Comparison of ENCODE assay signal across 16 cellular contexts in the genomic region with DNA sequence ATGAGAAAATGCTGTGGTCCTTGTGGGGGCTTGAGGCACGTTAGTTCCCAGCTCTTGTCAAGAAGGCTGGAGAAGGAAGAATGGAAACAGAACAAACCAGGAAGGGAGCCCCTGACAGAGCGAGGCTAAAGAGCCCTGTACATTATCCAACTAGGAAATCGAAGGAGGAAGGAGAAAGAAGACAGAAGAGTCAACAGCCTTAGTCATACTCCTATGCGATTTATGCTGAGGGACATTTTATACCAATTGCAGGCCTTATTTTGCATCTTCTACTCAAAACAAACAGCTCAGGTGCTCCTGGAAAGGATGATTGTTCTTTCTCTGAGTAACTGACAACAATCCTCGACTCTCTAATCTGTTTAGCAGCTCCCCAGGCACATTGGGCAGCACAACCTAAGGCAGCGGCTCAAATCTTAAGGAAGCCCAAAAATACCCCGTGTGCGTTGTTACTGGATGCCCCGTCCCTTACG. TPM values are rescaled to one million over a fixed set of nuclear protein-coding genes. Genes with fewer than 3 reads are reported as not detected.
DNase-seq lines count a peak whose midpoint lies in the region; ATAC-seq, FAIRE-seq and TF ChIP-seq lines count a peak whose summit lies in the region.
"Not testable (repeated sequence)": the region's sequence is repeated elsewhere in the genome, so short reads cannot be mapped to it uniquely, and the experiment has no call there.
"Had no signal": no experiment of that assay in that cellular context is flagged by ENCODE, and none has a peak within 500 bp of the region (broad histone marks: within the 10 kb centered on the region; RNA-seq: fewer than 3 reads in every experiment).

No MANE protein-coding gene starts in this region.

- H3K27ac ChIP-seq in breast epithelium = peak overlapping the region; percentile 15 to 63
- peak overlapping the region; percentile 76 to 89 for H3K27ac ChIP-seq in small intestine (ENCODE audit: low read depth in 1 of 2, low read length in 1 of 2)

- not testable (repeated sequence) for H3K27me3 Mint-ChIP-seq in IgD-negative memory B cell; activated CD4-positive, alpha-beta memory T cell treated with anti-CD3 and anti-CD28 coated beads for 36 hours

- ATAC-seq in GM19372 (IDR thresholded peaks at IDR 0.05; ENCODE audit: low read depth, unreplicated experiment) (peak; percentile 8), GM21737 (IDR thresholded peaks at IDR 0.05; ENCODE audit: unreplicated experiment) (peak; percentile 15), HG03045 (IDR thresholded peaks at IDR 0.05; ENCODE audit: unreplicated experiment) (peak; percentile 11)

- TF ChIP-seq CTCF in breast epithelium (IDR thresholded peaks at IDR 0.05) = not testable (repeated sequence)

- H3K27ac Mint-ChIP-seq in IgD-negative memory B cell = peak overlapping the region in 1 of 3 donors; percentile 89
- peak overlapping the region; percentile 52 for H3K27ac Mint-ChIP-seq in activated CD4-positive, alpha-beta memory T cell treated with anti-CD3 and anti-CD28 coated beads for 36 hours

- H3K36me3 Mint-ChIP-seq in IgD-negative memory B cell; activated CD4-positive, alpha-beta memory T cell treated with anti-CD3 and anti-CD28 coated beads for 36 hours: not testable (repeated sequence)

- H3K4me1 Mint-ChIP-seq in IgD-negative memory B cell = peaks cover 6 to 14% (median 6%) of the 10 kb centered on the region in 3 donors
- peaks cover 16% of the 10 kb centered on the region for H3K4me1 Mint-ChIP-seq in activated CD4-positive, alpha-beta memory T cell treated with anti-CD3 and anti-CD28 coated beads for 36 hours (ENCODE audit: low read depth)

- peak; percentile 97 for FAIRE-seq in GM18507 (lab: Jason Lieb, UNC)
- FAIRE-seq in small intestine (lab: Jason Lieb, UNC) = not testable (repeated sequence)

- CTCF ChIA-PET in activated CD4-positive, alpha-beta memory T cell treated with anti-CD3 and anti-CD28 coated beads for 36 hours (lab: Charles Lee) = interaction anchor here (1.1 to 1.2 kb wide), 2 partner anchors 17 to 21 kb away, joined by 3 read pairs; no protein-coding TSS in a partner anchor

- H3K36me3 ChIP-seq in breast epithelium; small intestine (ENCODE audit: control insufficient read depth in 2 of 2, insufficient read depth in 2 of 2, low read length in 2 of 2): not testable (repeated sequence)

- whole genome bisulfite sequencing in small intestine, 3 donors = 33 to 41% (median 38%) methylated on average over 2 to 3 of the region's 10 CpGs

- H3K9me3 Mint-ChIP-seq in IgD-negative memory B cell; activated CD4-positive, alpha-beta memory T cell treated with anti-CD3 and anti-CD28 coated beads for 36 hours: not testable (repeated sequence)

- H3K9me3 ChIP-seq in breast epithelium; small intestine (ENCODE audit: control insufficient read depth, low read depth): not testable (repeated sequence)

- not testable (repeated sequence) for TF ChIP-seq POLR2A in breast epithelium (IDR thresholded peaks at IDR 0.05)

- H3K4me3 Mint-ChIP-seq in IgD-negative memory B cell = peak overlapping the region; percentile 80 to 93 (median 89)
- not testable (repeated sequence) for H3K4me3 Mint-ChIP-seq in activated CD4-positive, alpha-beta memory T cell treated with anti-CD3 and anti-CD28 coated beads for 36 hours

- POLR2A ChIA-PET in activated CD4-positive, alpha-beta memory T cell treated with anti-CD3 and anti-CD28 coated beads for 36 hours (lab: Charles Lee) = interaction anchor here (0.6 kb wide), 1 partner anchor 74 kb away, joined by 3 read pairs; a partner anchor contains a TSS

- not testable (repeated sequence) for DNase-seq in GM18507 (ENCODE audit: extremely low spot score, insufficient read length, low read depth); activated CD4-positive, alpha-beta memory T cell treated with anti-CD3 and anti-CD28 coated beads for 36 hours; breast epithelium (ENCODE audit: low spot score in 2 of 2); small intestine

- H3K4me3 ChIP-seq in breast epithelium = peak overlapping the region in 2 of 3 donors; percentile 33 to 57
- H3K4me3 ChIP-seq in small intestine (ENCODE audit: low read depth in 1 of 2, low read length in 2 of 2) = not testable (repeated sequence)

- H3K27me3 ChIP-seq in breast epithelium; small intestine (ENCODE audit: control insufficient read depth in 2 of 2, insufficient read depth in 2 of 2, low read length in 2 of 2): not testable (repeated sequence)

- H3K4me1 ChIP-seq in breast epithelium; small intestine (ENCODE audit: control insufficient read depth in 2 of 2, insufficient read depth in 1 of 2, low read depth in 1 of 2, low read length in 1 of 2): not testable (repeated sequence)

- intact Hi-C loops in activated CD4-positive, alpha-beta memory T cell treated with anti-CD3 and anti-CD28 coated beads for 36 hours (cut with micrococcal nuclease) = loop anchor here (2.0 kb wide), 1 partner anchor 148 kb away; a partner anchor contains a TSS
- intact Hi-C loops in breast epithelium (cut with DNase I; ENCODE audit: low total_unique reads) = not testable (repeated sequence)

RNA-seq across cellular contexts. Expression of a gene that starts 1.3 kb away (rescaled TPM):
- polyA plus RNA-seq in IgD-negative memory B cell (0.35 TPM), small intestine (1 to 10 TPM; 1.1 to 9.2 (median 4.9) TPM)
- not detected for total RNA-seq in activated CD4-positive, alpha-beta memory T cell treated with anti-CD3 and anti-CD28 coated beads for 36 hours
- 100 to 1,000 TPM in 2 of 3 donors, 1 to 10 TPM in 1; 7.5 to 567 (median 428) TPM for total RNA-seq in breast epithelium
- total RNA-seq: Caco-2, cerebellum, GM23248 had no signal
- polyA plus RNA-seq: GM23248 had no signal

RNA-seq across cellular contexts. Expression of a gene that starts 10.6 kb away (rescaled TPM):
- polyA plus RNA-seq in IgD-negative memory B cell (not detected), small intestine (under 1 TPM in 1 of 3 donors, not detected in 2; 0.15 TPM)
- not detected for total RNA-seq in activated CD4-positive, alpha-beta memory T cell treated with anti-CD3 and anti-CD28 coated beads for 36 hours
- total RNA-seq in breast epithelium = 10 to 100 TPM in 1 of 3 donors, 1 to 10 TPM in 1, not detected in 1; 5.6 to 45.2 TPM
- total RNA-seq: ascending aorta, Caco-2, cerebellum, endodermal cell, GM23248, heart left ventricle, left ventricle myocardium superior, thoracic aorta had no signal
- polyA plus RNA-seq: GM23248, heart left ventricle had no signal

RNA-seq across cellular contexts. Expression of a gene that starts 18.9 kb away (rescaled TPM):
- polyA plus RNA-seq in IgD-negative memory B cell (not detected), small intestine (10 to 100 TPM in 1 of 3 donors, 1 to 10 TPM in 2; 3.0 to 64.0 (median 9.8) TPM)
- total RNA-seq in activated CD4-positive, alpha-beta memory T cell treated with anti-CD3 and anti-CD28 coated beads for 36 hours = not detected
- total RNA-seq in breast epithelium = 1,000 to 10,000 TPM in 1 of 3 donors, 100 to 1,000 TPM in 1, 10 to 100 TPM in 1; 78.1 to 1,384 (median 818) TPM
- total RNA-seq: Caco-2, cerebellum, endodermal cell, GM23248 had no signal
- polyA plus RNA-seq: GM23248 had no signal

Comparison
In these comparisons a context has a peak if more than half of its experiments do, and no peak if none do; other contexts are left out.
1. RNA of a gene that starts 1.3 kb away (total RNA-seq): 7.5 to 567 TPM in breast epithelium; not detected in activated CD4-positive, alpha-beta memory T cell treated with anti-CD3 and anti-CD28 coated beads for 36 hours; every median in the first group is over 4 times any median in the second.
2. RNA of a gene that starts 18.9 kb away (total RNA-seq): 78.1 to 1,384 TPM in breast epithelium; not detected in activated CD4-positive, alpha-beta memory T cell treated with anti-CD3 and anti-CD28 coated beads for 36 hours; every median in the first group is over 10 times any median in the second.
3. Peak in every context shown above with its lines, with median percentiles within 50 percentile points of each other: ATAC-seq.